Comparison of ENCODE assay signal across 13 cellular contexts in genomic region chr9:135662758-135663450, GRCh38. TPM values are rescaled to one million over a fixed set of nuclear protein-coding genes. Genes with fewer than 3 reads are reported as not detected.
DNase-seq lines count a peak whose midpoint lies in the region; ATAC-seq and TF ChIP-seq lines count a peak whose summit lies in the region.
"Had no signal": no experiment of that assay in that cellular context is flagged by ENCODE, and none has a peak within 500 bp of the region (broad histone marks: within the 10 kb centered on the region; RNA-seq: fewer than 3 reads in every experiment).

Gene LCN9, plus strand, starts transcription at chr9:135663309. Its CDS starts 13 bp downstream, at chr9:135663322.

- peaks cover 19% of the 10 kb centered on the region; the same call in 1 of the 2 replicates for H3K27me3 ChIP-seq in SJCRH30

- DNase-seq in GM10248 (ENCODE audit: extremely low spot score) (peak; percentile 7), SJCRH30 (peak; percentile 65 to 71), hypothalamus (lab: John Stamatoyannopoulos, UW) (peak in 27 of 51 donors; percentile 4 to 75 (median 32)), posterior cingulate gyrus (peak in 8 of 10 donors; percentile 11 to 93 (median 52)), GF-D8 (lab: John Stamatoyannopoulos, UW) (no peak), activated gamma-delta T cell treated with Interleukin-2 at 50 U/mL for 16 hours (no peak)
- DNase-seq: activated T-cell treated with anti-CD3 and anti-CD28 coated beads, Interleukin-2, amount 50 U/mL, for 72 hours; NCI-H1417; NCI-H526 treated with DMSO at 0.1 percent for 48 hours; RPMI8226; sigmoid colon had no signal

- H3K27ac ChIP-seq in SJCRH30 = no peak within 1 kb of the TSS
- H3K27ac ChIP-seq: sigmoid colon had no signal

- H3K36me3 ChIP-seq in SJCRH30 = no peaks in the 10 kb centered on the region
- H3K36me3 ChIP-seq: sigmoid colon had no signal

- no peak for TF ChIP-seq CTCF in GM10248 (IDR thresholded peaks at IDR 0.05; ENCODE audit: control extremely low read depth, extremely low read depth, low read depth, missing control alignments)

- no peak for ATAC-seq in esophagus mucosa
- ATAC-seq: activated T-cell treated with anti-CD3 and anti-CD28 coated beads, Interleukin-2, amount 50 U/mL, for 72 hours had no signal

- no peaks in the 10 kb centered on the region for H3K9me3 ChIP-seq in SJCRH30 (replicated peaks)
- H3K9me3 ChIP-seq: sigmoid colon had no signal

- POLR2A ChIA-PET in GM10248 (lab: Yijun Ruan, JAX) = no interaction called here

- CTCF ChIA-PET in GM10248 (lab: Yijun Ruan, JAX) = no interaction called here

- H3K4me3 ChIP-seq in SJCRH30 = no peak within 1 kb of the TSS
- H3K4me3 ChIP-seq: sigmoid colon had no signal

- intact Hi-C loops in posterior cingulate gyrus (cut with DNase I) = no loop called here

- peaks cover 11% of the 10 kb centered on the region; the same call in 1 of the 2 replicates for H3K4me1 ChIP-seq in SJCRH30
- H3K4me1 ChIP-seq: sigmoid colon had no signal

RNA-seq across cellular contexts. Expression of gene LCN9, which starts in this region (rescaled TPM):
- total RNA-seq in SJCRH30 (2014; rRNA removed; shearing (Covaris generic)) = not detected in 2 replicates
- not detected for total RNA-seq in esophagus mucosa
- total RNA-seq: activated T-cell treated with anti-CD3 and anti-CD28 coated beads, Interleukin-2, amount 50 U/mL, for 72 hours; myocyte; sigmoid colon had no signal

Comparison
In these comparisons a context has a peak if more than half of its experiments do, and no peak if none do; other contexts are left out.
1. Peak in DNase-seq in SJCRH30; RNA of the gene not detected or under 1 TPM.
2. DNase-seq: peak in GM10248 (single experiment), hypothalamus (27 of 51) and posterior cingulate gyrus (8 of 10); none in GF-D8 (single experiment) and activated gamma-delta T cell treated with Interleukin-2 at 50 U/mL for 16 hours (single experiment).